Comparison of ENCODE assay signal across 8 cellular contexts in genomic region chr19:58466089-58466759, GRCh38. TPM values are rescaled to one million over a fixed set of nuclear protein-coding genes. Genes with fewer than 3 reads are reported as not detected.
DNase-seq lines count a peak whose midpoint lies in the region; ATAC-seq and TF ChIP-seq lines count a peak whose summit lies in the region.

No MANE protein-coding gene starts in this region.

- H3F3A ChIP-seq in MM.1S (ENCODE audit: insufficient read depth, low read length), result no peaks in the 10 kb centered on the region

- H3K4me3 Mint-ChIP-seq in activated T-cell treated with anti-CD3 and anti-CD28 coated beads, Interleukin-2, amount 50 U/mL, for 4 hours, result peak overlapping the region; percentile 88
- peak overlapping the region; percentile 83 for H3K4me3 Mint-ChIP-seq in endothelial cell (ENCODE audit: unreplicated experiment)

- no peaks in the 10 kb centered on the region for H3K9me3 Mint-ChIP-seq in activated T-cell treated with anti-CD3 and anti-CD28 coated beads, Interleukin-2, amount 50 U/mL, for 4 hours
- no peaks in the 10 kb centered on the region for H3K9me3 Mint-ChIP-seq in endothelial cell (ENCODE audit: unreplicated experiment)

- no peak for TF ChIP-seq CTCF in MM.1S (IDR thresholded peaks at IDR 0.05; ENCODE audit: low read length)
- TF ChIP-seq CTCF in endothelial cell (IDR thresholded peaks at IDR 0.05; ENCODE audit: unreplicated experiment), result no peak
- no peak for TF ChIP-seq CTCF in osteoblast (IDR thresholded peaks at IDR 0.05; ENCODE audit: extremely low read depth, low read depth, low read length)

- H2AFZ ChIP-seq in MM.1S (ENCODE audit: low read length) (peak overlapping the region; percentile 81), osteoblast (ENCODE audit: low read length) (peak overlapping the region; percentile 99)

- peak; percentile 2 to 11 for ATAC-seq in activated T-cell treated with anti-CD3 and anti-CD28 coated beads, Interleukin-2, amount 50 U/mL, for 4 hours

- H4K20me1 ChIP-seq in MM.1S (ENCODE audit: insufficient read depth, low read length) (no peaks in the 10 kb centered on the region), osteoblast (ENCODE audit: insufficient read depth, low read length) (peaks cover 17% of the 10 kb centered on the region)

- H3K4me3 ChIP-seq in MM.1S (ENCODE audit: low read length) (peak overlapping the region; percentile 93), osteoblast (ENCODE audit: insufficient read depth, low read length) (peak overlapping the region; percentile 94)

- peaks cover 3% of the 10 kb centered on the region for H3K36me3 Mint-ChIP-seq in activated T-cell treated with anti-CD3 and anti-CD28 coated beads, Interleukin-2, amount 50 U/mL, for 4 hours (ENCODE audit: insufficient read depth)
- H3K36me3 Mint-ChIP-seq in endothelial cell (ENCODE audit: low read depth, unreplicated experiment), result peaks cover 11% of the 10 kb centered on the region

- DNase-seq in activated T-cell treated with anti-CD3 and anti-CD28 coated beads, Interleukin-2, amount 50 U/mL, for 4 hours, result no peak
- no peak for DNase-seq in activated T-cell treated with anti-CD3 and anti-CD28 coated beads, Interleukin-2, amount 50 U/mL, for 1 hour
- no peak for DNase-seq in MM.1S
- DNase-seq in endothelial cell (ENCODE audit: low spot score), result no peak
- DNase-seq in osteoblast (ENCODE audit: insufficient read length, low spot score, missing footprints), result no peak
- no peak for DNase-seq in stimulated activated CD4-positive, alpha-beta T cell treated with anti-CD3 and anti-CD28 coated beads, Interleukin-1b, Interleukin-23, amount 100 ng/mL, for 48 hours
- no peak for DNase-seq in activated gamma-delta T cell treated with Interleukin-2 at 50 U/mL for 16 hours
- no peak for DNase-seq in activated CD4-positive, alpha-beta T cell treated with anti-CD3 and anti-CD28 coated beads for 1 hour

- peak overlapping the region; percentile 89 for H3K4me2 ChIP-seq in MM.1S (ENCODE audit: low read depth, low read length)
- H3K4me2 ChIP-seq in osteoblast (ENCODE audit: insufficient read depth, low read length), result peak overlapping the region; percentile 95

- H3K9me2 ChIP-seq in MM.1S (replicated peaks; ENCODE audit: insufficient read depth, low read length), result no peaks in the 10 kb centered on the region

- no peaks in the 10 kb centered on the region for H3K27me3 Mint-ChIP-seq in activated T-cell treated with anti-CD3 and anti-CD28 coated beads, Interleukin-2, amount 50 U/mL, for 4 hours (ENCODE audit: low read depth)
- H3K27me3 Mint-ChIP-seq in endothelial cell (ENCODE audit: unreplicated experiment), result peaks cover 12% of the 10 kb centered on the region

- no peak overlapping the region for H3K27ac ChIP-seq in MM.1S (ENCODE audit: low read length)
- H3K27ac ChIP-seq in osteoblast (ENCODE audit: low read depth, low read length), result no peak overlapping the region

- H3K36me3 ChIP-seq in MM.1S (replicated peaks; ENCODE audit: insufficient read depth, low read length) (no peaks in the 10 kb centered on the region), osteoblast (ENCODE audit: insufficient read depth, low read length) (no peaks in the 10 kb centered on the region)

- H3K4me1 ChIP-seq in MM.1S (ENCODE audit: low read length) (no peaks in the 10 kb centered on the region), osteoblast (ENCODE audit: insufficient read depth, low read length) (peaks cover 4% of the 10 kb centered on the region)

- no peak overlapping the region; the same call in 1 of the 2 replicates for H3K9ac ChIP-seq in MM.1S (ENCODE audit: low read length)

- peak overlapping the region; percentile 83 for H3K27ac Mint-ChIP-seq in endothelial cell (ENCODE audit: unreplicated experiment)

- H3K27me3 ChIP-seq in MM.1S (replicated peaks; ENCODE audit: insufficient read depth, low read length), result no peaks in the 10 kb centered on the region; the same call in 1 of the 2 replicates
- no peaks in the 10 kb centered on the region for H3K27me3 ChIP-seq in osteoblast (ENCODE audit: insufficient read depth, low read length)

- H3K9me3 ChIP-seq in MM.1S (replicated peaks; ENCODE audit: insufficient read depth, low read length) (no peaks in the 10 kb centered on the region), osteoblast (ENCODE audit: low read depth, low read length) (no peaks in the 10 kb centered on the region)

- peaks cover 17% of the 10 kb centered on the region for H3K4me1 Mint-ChIP-seq in activated T-cell treated with anti-CD3 and anti-CD28 coated beads, Interleukin-2, amount 50 U/mL, for 4 hours (ENCODE audit: low read depth)
- peaks cover 12% of the 10 kb centered on the region for H3K4me1 Mint-ChIP-seq in endothelial cell (ENCODE audit: unreplicated experiment)

- H3K79me2 ChIP-seq in MM.1S (ENCODE audit: low read length), result peaks cover 26% of the 10 kb centered on the region
- peaks cover 28% of the 10 kb centered on the region for H3K79me2 ChIP-seq in osteoblast (ENCODE audit: insufficient read depth, low read length)

RNA-seq across cellular contexts. Expression of gene ZNF324, which starts 0.7 kb away (rescaled TPM):
- total RNA-seq in activated T-cell treated with anti-CD3 and anti-CD28 coated beads, Interleukin-2, amount 50 U/mL, for 4 hours, result 10 to 100 TPM; 16.1 to 18.0 (median 16.4) TPM
- total RNA-seq in endothelial cell (ENCODE audit: unreplicated experiment) (10.5 TPM), osteoblast (16.2 and 20.6 TPM in 2 replicates)

RNA-seq across cellular contexts. Expression of gene ZNF446, which starts 9.9 kb away (rescaled TPM):
- total RNA-seq in activated T-cell treated with anti-CD3 and anti-CD28 coated beads, Interleukin-2, amount 50 U/mL, for 4 hours, result 1 to 10 TPM; 5.3 to 6.4 (median 6.0) TPM
- total RNA-seq in endothelial cell (ENCODE audit: unreplicated experiment), result 9.9 TPM
- total RNA-seq in osteoblast, result 14.1 and 18.1 TPM in 2 replicates

RNA-seq across cellular contexts. Expression of gene ZNF324B, which starts 14.8 kb away (rescaled TPM):
- total RNA-seq in activated T-cell treated with anti-CD3 and anti-CD28 coated beads, Interleukin-2, amount 50 U/mL, for 4 hours, result 10 to 100 TPM; 10.7 to 13.3 (median 11.3) TPM
- total RNA-seq in endothelial cell (ENCODE audit: unreplicated experiment) (5.2 TPM), osteoblast (10.5 and 11.8 TPM in 2 replicates)

RNA-seq across cellular contexts. Expression of gene ZNF132, which starts 26.3 kb away (rescaled TPM):
- 1 to 10 TPM; 1.0 to 1.8 (median 1.8) TPM for total RNA-seq in activated T-cell treated with anti-CD3 and anti-CD28 coated beads, Interleukin-2, amount 50 U/mL, for 4 hours
- total RNA-seq in endothelial cell (ENCODE audit: unreplicated experiment) (1.2 TPM), osteoblast (8.8 and 10.1 TPM in 2 replicates)

RNA-seq across cellular contexts. Expression of gene SLC27A5, which starts 45.6 kb away (rescaled TPM):
- 10 to 100 TPM; 12.6 to 19.8 (median 19.5) TPM for total RNA-seq in activated T-cell treated with anti-CD3 and anti-CD28 coated beads, Interleukin-2, amount 50 U/mL, for 4 hours
- total RNA-seq in endothelial cell (ENCODE audit: unreplicated experiment) (4.7 TPM), osteoblast (5.3 and 6.5 TPM in 2 replicates)
